In genomic region chr1:234515821-234516241, GRCh38 we compare ENCODE assay signal across 11 cellular contexts. TPM values are rescaled to one million over a fixed set of nuclear protein-coding genes. Genes with fewer than 3 reads are reported as not detected.
DNase-seq lines count a peak whose midpoint lies in the region; ATAC-seq and TF ChIP-seq lines count a peak whose summit lies in the region.
"Had no signal": no experiment of that assay in that cellular context is flagged by ENCODE, and none has a peak within 500 bp of the region (broad histone marks: within the 10 kb centered on the region; RNA-seq: fewer than 3 reads in every experiment).

No MANE protein-coding gene starts in this region.

- H3K27me3 ChIP-seq in thoracic aorta (replicated peaks; ENCODE audit: insufficient read depth), result no peaks in the 10 kb centered on the region
- no peaks in the 10 kb centered on the region for H3K27me3 ChIP-seq in colonic mucosa
- H3K27me3 ChIP-seq: left lung had no signal

- TF ChIP-seq CTCF in foreskin fibroblast (IDR thresholded peaks at IDR 0.05; ENCODE audit: low read depth, low read length) (no peak), thoracic aorta (IDR thresholded peaks at IDR 0.05) (no peak), colonic mucosa (IDR thresholded peaks at IDR 0.05) (no peak)

- H3K4me3 ChIP-seq in foreskin fibroblast (ENCODE audit: low read depth in 1 of 2, low read length in 2 of 2) (no peak overlapping the region), thoracic aorta (no peak overlapping the region), colonic mucosa (no peak overlapping the region)
- H3K4me3 ChIP-seq: left lung had no signal

- H3K36me3 ChIP-seq in thoracic aorta (no peaks in the 10 kb centered on the region), colonic mucosa (no peaks in the 10 kb centered on the region)
- H3K36me3 ChIP-seq: left lung had no signal

- H3K27ac ChIP-seq in thoracic aorta, result peak overlapping the region; percentile 11 to 62
- no peak overlapping the region for H3K27ac ChIP-seq in colonic mucosa
- H3K27ac ChIP-seq: 22Rv1, left lung had no signal

- ATAC-seq in thoracic aorta (ENCODE audit: insufficient number of reproducible peaks, low FRiP score, low read depth) (no peak), GM19397 (IDR thresholded peaks at IDR 0.05; ENCODE audit: unreplicated experiment) (no peak)

- intact Hi-C loops in colonic mucosa (cut with DNase I), result no loop called here

- DNase-seq in NOMO-1 treated with DMSO at 0.1 percent for 48 hours (lab: John Stamatoyannopoulos, UW; ENCODE audit: unreplicated experiment) (peak; percentile 61), NOMO-1 treated with dmso at 0.1 percent for 144 hours (lab: John Stamatoyannopoulos, UW; ENCODE audit: unreplicated experiment) (no peak), SW480 (ENCODE audit: low spot score) (peak; percentile 33), foreskin fibroblast (peak; percentile 62 to 81), thoracic aorta (ENCODE audit: low spot score) (no peak), colonic mucosa (no peak), germinal center (ENCODE audit: low spot score) (no peak)
- DNase-seq: left lung, NCI-H2171 treated with DMSO at 0.1 percent for 48 hours had no signal

- H3K9me3 ChIP-seq in thoracic aorta, result no peaks in the 10 kb centered on the region
- H3K9me3 ChIP-seq in colonic mucosa, result no peaks in the 10 kb centered on the region
- H3K9me3 ChIP-seq: left lung had no signal

- H3K4me1 ChIP-seq in thoracic aorta (ENCODE audit: control insufficient read depth in 1 of 2, low read depth in 2 of 2), result peaks cover 3 to 19% of the 10 kb centered on the region in 2 donors
- H3K4me1 ChIP-seq in colonic mucosa, result no peaks in the 10 kb centered on the region

- no peak overlapping the region for H3K9ac ChIP-seq in colonic mucosa (ENCODE audit: low read depth in 2 of 2, low read length in 2 of 2)

RNA-seq across cellular contexts. Expression of gene TARBP1, which starts 36.9 kb away (rescaled TPM):
- total RNA-seq in thoracic aorta (10 to 100 TPM; 11.5 to 13.5 TPM), colonic mucosa (10 to 100 TPM; 19.6 to 23.1 TPM)

Comparison
In these comparisons a context has a peak if more than half of its experiments do, and no peak if none do; other contexts are left out.
1. DNase-seq: peak in NOMO-1 treated with DMSO at 0.1 percent for 48 hours (single experiment), SW480 (single experiment) and foreskin fibroblast (2 of 2); none in NOMO-1 treated with dmso at 0.1 percent for 144 hours (single experiment), thoracic aorta (single experiment), colonic mucosa (single experiment) and germinal center (single experiment).